1 cellular context compared by ENCODE assay signal in the genomic region with DNA sequence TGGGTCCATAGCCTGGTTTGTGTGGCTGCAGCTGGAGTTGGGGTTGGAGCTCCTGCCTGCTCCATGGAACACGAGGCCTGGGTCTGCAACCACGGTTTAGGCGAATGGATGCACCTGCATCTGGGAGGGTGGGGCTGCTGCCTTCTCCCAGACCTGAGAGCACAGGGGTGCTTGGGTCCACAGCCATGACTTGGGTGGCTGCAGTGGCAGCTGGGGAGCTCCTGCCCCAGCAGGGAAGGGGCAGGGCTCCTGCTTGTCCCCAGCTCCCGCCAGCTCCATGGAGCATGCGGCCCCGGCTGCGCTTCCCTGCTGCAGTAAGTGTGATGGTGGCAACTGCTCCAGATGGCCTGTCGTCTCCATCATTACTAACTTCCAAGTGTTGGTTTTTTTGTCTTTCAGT.
TF ChIP-seq lines count a peak whose summit lies in the region.

No MANE protein-coding gene starts in this region.

TF ChIP-seq in GM23338, 12 proteins besides CTCF, POLR2A, EP300 and RAD21 (continued from another document):
- TF ChIP-seq, protein P1, sequence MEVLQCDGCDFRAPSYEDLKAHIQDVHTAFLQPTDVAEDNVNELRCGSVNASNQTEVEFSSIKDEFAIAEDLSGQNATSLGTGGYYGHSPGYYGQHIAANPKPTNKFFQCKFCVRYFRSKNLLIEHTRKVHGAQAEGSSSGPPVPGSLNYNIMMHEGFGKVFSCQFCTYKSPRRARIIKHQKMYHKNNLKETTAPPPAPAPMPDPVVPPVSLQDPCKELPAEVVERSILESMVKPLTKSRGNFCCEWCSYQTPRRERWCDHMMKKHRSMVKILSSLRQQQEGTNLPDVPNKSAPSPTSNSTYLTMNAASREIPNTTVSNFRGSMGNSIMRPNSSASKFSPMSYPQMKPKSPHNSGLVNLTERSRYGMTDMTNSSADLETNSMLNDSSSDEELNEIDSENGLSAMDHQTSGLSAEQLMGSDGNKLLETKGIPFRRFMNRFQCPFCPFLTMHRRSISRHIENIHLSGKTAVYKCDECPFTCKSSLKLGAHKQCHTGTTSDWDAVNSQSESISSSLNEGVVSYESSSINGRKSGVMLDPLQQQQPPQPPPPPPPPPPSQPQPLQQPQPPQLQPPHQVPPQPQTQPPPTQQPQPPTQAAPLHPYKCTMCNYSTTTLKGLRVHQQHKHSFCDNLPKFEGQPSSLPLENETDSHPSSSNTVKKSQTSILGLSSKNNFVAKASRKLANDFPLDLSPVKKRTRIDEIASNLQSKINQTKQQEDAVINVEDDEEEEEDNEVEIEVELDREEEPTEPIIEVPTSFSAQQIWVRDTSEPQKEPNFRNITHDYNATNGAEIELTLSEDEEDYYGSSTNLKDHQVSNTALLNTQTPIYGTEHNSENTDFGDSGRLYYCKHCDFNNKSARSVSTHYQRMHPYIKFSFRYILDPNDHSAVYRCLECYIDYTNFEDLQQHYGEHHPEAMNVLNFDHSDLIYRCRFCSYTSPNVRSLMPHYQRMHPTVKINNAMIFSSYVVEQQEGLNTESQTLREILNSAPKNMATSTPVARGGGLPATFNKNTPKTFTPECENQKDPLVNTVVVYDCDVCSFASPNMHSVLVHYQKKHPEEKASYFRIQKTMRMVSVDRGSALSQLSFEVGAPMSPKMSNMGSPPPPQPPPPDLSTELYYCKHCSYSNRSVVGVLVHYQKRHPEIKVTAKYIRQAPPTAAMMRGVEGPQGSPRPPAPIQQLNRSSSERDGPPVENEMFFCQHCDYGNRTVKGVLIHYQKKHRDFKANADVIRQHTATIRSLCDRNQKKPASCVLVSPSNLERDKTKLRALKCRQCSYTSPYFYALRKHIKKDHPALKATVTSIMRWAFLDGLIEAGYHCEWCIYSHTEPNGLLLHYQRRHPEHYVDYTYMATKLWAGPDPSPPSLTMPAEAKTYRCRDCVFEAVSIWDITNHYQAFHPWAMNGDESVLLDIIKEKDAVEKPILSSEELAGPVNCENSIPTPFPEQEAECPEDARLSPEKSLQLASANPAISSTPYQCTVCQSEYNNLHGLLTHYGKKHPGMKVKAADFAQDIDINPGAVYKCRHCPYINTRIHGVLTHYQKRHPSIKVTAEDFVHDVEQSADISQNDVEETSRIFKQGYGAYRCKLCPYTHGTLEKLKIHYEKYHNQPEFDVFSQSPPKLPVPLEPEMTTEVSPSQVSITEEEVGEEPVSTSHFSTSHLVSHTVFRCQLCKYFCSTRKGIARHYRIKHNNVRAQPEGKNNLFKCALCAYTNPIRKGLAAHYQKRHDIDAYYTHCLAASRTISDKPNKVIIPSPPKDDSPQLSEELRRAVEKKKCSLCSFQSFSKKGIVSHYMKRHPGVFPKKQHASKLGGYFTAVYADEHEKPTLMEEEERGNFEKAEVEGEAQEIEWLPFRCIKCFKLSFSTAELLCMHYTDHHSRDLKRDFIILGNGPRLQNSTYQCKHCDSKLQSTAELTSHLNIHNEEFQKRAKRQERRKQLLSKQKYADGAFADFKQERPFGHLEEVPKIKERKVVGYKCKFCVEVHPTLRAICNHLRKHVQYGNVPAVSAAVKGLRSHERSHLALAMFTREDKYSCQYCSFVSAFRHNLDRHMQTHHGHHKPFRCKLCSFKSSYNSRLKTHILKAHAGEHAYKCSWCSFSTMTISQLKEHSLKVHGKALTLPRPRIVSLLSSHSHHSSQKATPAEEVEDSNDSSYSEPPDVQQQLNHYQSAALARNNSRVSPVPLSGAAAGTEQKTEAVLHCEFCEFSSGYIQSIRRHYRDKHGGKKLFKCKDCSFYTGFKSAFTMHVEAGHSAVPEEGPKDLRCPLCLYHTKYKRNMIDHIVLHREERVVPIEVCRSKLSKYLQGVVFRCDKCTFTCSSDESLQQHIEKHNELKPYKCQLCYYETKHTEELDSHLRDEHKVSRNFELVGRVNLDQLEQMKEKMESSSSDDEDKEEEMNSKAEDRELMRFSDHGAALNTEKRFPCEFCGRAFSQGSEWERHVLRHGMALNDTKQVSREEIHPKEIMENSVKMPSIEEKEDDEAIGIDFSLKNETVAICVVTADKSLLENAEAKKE (CRISPR knock-in tag; IDR thresholded peaks at IDR 0.05) = no peak
- TF ChIP-seq, protein P2, sequence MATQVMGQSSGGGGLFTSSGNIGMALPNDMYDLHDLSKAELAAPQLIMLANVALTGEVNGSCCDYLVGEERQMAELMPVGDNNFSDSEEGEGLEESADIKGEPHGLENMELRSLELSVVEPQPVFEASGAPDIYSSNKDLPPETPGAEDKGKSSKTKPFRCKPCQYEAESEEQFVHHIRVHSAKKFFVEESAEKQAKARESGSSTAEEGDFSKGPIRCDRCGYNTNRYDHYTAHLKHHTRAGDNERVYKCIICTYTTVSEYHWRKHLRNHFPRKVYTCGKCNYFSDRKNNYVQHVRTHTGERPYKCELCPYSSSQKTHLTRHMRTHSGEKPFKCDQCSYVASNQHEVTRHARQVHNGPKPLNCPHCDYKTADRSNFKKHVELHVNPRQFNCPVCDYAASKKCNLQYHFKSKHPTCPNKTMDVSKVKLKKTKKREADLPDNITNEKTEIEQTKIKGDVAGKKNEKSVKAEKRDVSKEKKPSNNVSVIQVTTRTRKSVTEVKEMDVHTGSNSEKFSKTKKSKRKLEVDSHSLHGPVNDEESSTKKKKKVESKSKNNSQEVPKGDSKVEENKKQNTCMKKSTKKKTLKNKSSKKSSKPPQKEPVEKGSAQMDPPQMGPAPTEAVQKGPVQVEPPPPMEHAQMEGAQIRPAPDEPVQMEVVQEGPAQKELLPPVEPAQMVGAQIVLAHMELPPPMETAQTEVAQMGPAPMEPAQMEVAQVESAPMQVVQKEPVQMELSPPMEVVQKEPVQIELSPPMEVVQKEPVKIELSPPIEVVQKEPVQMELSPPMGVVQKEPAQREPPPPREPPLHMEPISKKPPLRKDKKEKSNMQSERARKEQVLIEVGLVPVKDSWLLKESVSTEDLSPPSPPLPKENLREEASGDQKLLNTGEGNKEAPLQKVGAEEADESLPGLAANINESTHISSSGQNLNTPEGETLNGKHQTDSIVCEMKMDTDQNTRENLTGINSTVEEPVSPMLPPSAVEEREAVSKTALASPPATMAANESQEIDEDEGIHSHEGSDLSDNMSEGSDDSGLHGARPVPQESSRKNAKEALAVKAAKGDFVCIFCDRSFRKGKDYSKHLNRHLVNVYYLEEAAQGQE (IDR thresholded peaks at IDR 0.05; ENCODE audit: unreplicated experiment) = no peak
- no peak for TF ChIP-seq POLR2AphosphoS5 (IDR thresholded peaks at IDR 0.05; ENCODE audit: low read depth)
- no peak for TF ChIP-seq EZH2phosphoT487 (IDR thresholded peaks at IDR 0.05; ENCODE audit: unreplicated experiment)
- TF ChIP-seq, protein P3, sequence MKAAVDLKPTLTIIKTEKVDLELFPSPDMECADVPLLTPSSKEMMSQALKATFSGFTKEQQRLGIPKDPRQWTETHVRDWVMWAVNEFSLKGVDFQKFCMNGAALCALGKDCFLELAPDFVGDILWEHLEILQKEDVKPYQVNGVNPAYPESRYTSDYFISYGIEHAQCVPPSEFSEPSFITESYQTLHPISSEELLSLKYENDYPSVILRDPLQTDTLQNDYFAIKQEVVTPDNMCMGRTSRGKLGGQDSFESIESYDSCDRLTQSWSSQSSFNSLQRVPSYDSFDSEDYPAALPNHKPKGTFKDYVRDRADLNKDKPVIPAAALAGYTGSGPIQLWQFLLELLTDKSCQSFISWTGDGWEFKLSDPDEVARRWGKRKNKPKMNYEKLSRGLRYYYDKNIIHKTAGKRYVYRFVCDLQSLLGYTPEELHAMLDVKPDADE (IDR thresholded peaks at IDR 0.05) = no peak
- no peak for TF ChIP-seq NANOG (IDR thresholded peaks at IDR 0.05; ENCODE audit: borderline replicate concordance)
